15 cellular contexts compared by ENCODE assay signal in the genomic region with DNA sequence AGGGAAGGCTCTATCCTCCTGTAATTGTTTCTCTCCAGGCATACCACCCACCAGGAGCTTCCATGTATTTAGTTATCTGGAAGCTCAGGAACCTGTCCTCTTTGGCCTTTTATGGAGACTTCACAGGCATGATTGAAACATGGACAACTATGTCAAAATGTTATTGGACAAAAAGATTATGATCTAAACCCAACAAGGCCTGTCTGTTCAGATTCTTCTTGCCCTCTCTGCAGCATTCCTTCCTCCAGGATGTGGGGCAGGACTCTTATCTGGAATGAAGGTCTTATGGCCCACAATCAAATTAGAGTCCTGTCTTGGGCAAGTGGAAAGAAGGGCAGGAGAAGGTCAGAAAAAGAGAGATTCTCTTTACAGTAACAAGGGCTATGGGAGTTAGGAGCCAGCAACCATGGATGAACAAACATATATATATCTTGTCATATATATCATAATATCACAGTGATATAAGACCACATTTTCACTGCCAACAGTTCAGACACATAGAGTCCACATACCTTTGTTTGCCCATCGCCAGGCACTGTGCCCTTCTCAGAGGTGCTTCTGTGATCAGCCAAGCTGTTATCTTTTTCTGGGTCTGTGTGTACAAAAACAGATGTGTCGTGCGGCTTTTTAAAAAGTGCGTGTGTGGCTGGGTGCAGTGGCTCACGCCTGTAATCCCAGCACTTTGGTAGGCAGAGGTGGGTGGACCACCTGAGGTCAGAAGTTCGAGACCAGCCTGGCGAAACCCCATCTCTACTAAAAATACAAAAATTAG.
"Had no signal": no experiment of that assay in that cellular context is flagged by ENCODE, and none has a peak within 500 bp of the region (broad histone marks: within the 10 kb centered on the region; RNA-seq: fewer than 3 reads in every experiment).

No MANE protein-coding gene starts in this region.

- H3K36me3 ChIP-seq: transverse colon had no signal

- H3K9me3 Mint-ChIP-seq: activated CD4-positive, alpha-beta memory T cell treated with anti-CD3 and anti-CD28 coated beads for 36 hours; activated naive CD8-positive, alpha-beta T cell treated with anti-CD3 and anti-CD28 coated beads for 36 hours; dendritic cell treated with granulocyte-macrophage colony-stimulating factor and Interleukin-4, amounts not matched to agents 40 ng/mL and 50 ng/mL, for 4 days; naive B cell had no signal

- H3K9me3 ChIP-seq: heart right ventricle, transverse colon had no signal

- ATAC-seq: heart right ventricle, left colon had no signal

- H3K4me3 Mint-ChIP-seq: activated CD4-positive, alpha-beta memory T cell treated with anti-CD3 and anti-CD28 coated beads for 36 hours; activated naive CD8-positive, alpha-beta T cell treated with anti-CD3 and anti-CD28 coated beads for 36 hours; dendritic cell treated with granulocyte-macrophage colony-stimulating factor and Interleukin-4, amounts not matched to agents 40 ng/mL and 50 ng/mL, for 4 days had no signal

- DNase-seq: activated CD4-positive, alpha-beta memory T cell treated with anti-CD3 and anti-CD28 coated beads for 36 hours; activated CD4-positive, alpha-beta T cell treated with anti-CD3 and anti-CD28 coated beads for 1 hour; activated naive CD8-positive, alpha-beta T cell treated with anti-CD3 and anti-CD28 coated beads for 36 hours; activated T-cell treated with anti-CD3 and anti-CD28 coated beads, Interleukin-2, amount 50 U/mL, for 48 hours; aorta; heart right ventricle; left colon; naive B cell; stimulated activated CD4-positive, alpha-beta T cell treated with anti-CD3 and anti-CD28 coated beads, Interleukin-4, amount 100 ng/mL, for 1 hour; stimulated activated naive CD4-positive, alpha-beta T cell; T-helper 1 cell; transverse colon had no signal

- H3K4me3 ChIP-seq: heart right ventricle, transverse colon had no signal

- H3K27me3 ChIP-seq: heart right ventricle, transverse colon had no signal

- H3K27me3 Mint-ChIP-seq: activated CD4-positive, alpha-beta memory T cell treated with anti-CD3 and anti-CD28 coated beads for 36 hours; activated naive CD8-positive, alpha-beta T cell treated with anti-CD3 and anti-CD28 coated beads for 36 hours; dendritic cell treated with granulocyte-macrophage colony-stimulating factor and Interleukin-4, amounts not matched to agents 40 ng/mL and 50 ng/mL, for 4 days; naive B cell had no signal

- H3K27ac Mint-ChIP-seq: activated CD4-positive, alpha-beta memory T cell treated with anti-CD3 and anti-CD28 coated beads for 36 hours; activated naive CD8-positive, alpha-beta T cell treated with anti-CD3 and anti-CD28 coated beads for 36 hours had no signal

- H3K27ac ChIP-seq: epithelial cell of prostate, heart right ventricle, VCaP had no signal
